Comparison of ENCODE assay signal across 8 cellular contexts in the genomic region with DNA sequence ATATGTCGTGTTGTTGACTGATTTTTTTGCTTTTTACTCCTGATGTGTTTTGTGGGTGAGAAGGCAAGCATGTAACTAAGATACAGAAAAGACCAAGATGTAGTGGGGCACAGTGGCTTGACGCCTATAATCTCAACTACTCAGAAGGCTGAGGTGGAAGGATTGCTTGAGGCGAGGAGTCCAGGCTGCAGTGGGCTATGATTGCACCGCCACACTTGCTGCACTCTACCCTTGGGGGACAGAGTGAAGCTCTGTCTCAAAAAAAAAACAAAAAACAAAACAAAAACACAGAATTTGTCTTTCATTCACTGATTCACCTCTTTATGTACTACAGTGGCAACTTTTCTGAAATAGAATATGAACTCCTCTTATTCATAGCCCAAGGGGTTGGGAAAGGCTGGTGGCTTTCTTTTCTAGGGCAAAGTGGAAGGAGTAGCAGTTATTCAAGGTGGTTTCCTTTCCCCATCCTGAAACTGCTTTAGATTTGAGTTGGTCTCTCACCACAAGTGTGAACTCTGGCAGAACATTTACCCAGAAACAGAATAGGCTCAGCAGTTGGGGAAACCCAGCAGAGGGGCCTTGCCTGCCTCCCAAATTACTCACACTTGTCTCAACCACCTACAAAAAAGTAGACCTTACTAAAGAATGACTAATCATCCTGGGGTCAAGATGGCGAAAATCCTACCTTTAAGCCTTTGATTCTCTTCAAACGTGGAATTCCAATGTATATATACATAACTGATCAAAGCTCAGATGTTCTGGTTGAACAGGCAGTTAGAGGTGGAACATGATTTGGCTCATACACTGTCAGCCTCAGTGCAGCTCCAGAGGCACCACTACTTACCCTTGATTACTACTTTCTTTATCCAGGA. TPM values are rescaled to one million over a fixed set of nuclear protein-coding genes. Genes with fewer than 3 reads are reported as not detected.
DNase-seq lines count a peak whose midpoint lies in the region; ATAC-seq and TF ChIP-seq lines count a peak whose summit lies in the region.

No MANE protein-coding gene starts in this region.

- TF ChIP-seq CTCF in prostate gland (IDR thresholded peaks at IDR 0.05): no peak
- TF ChIP-seq CTCF in transverse colon (IDR thresholded peaks at IDR 0.05): no peak

- peaks cover 55 to 96% of the 10 kb centered on the region in 2 donors for H3K4me1 Mint-ChIP-seq in immature natural killer cell

- WGBS in prostate gland: 94% methylated on average over 6 of the region's 6 CpGs
- WGBS in transverse colon (ENCODE audit: low coverage in 1 of 2), 2 donors: 78 to 98% methylated on average over 4 to 6 of the region's 6 CpGs

- peaks cover 0 to 7% (median 0%) of the 10 kb centered on the region in 3 donors for H3K36me3 Mint-ChIP-seq in immature natural killer cell

- peaks cover 0 to 3% (median 1%) of the 10 kb centered on the region in 3 donors for H3K27me3 Mint-ChIP-seq in immature natural killer cell (ENCODE audit: low read depth in 3 of 3)

- H3K4me1 ChIP-seq in prostate gland (replicated peaks) (no peaks in the 10 kb centered on the region), transverse colon (peaks cover 9 to 61% (median 21%) of the 10 kb centered on the region in 4 donors)

- no peaks in the 10 kb centered on the region for H3K9me3 ChIP-seq in prostate gland
- no peaks in the 10 kb centered on the region for H3K9me3 ChIP-seq in transverse colon

- H3K27me3 ChIP-seq in prostate gland (replicated peaks; ENCODE audit: insufficient read depth) (no peaks in the 10 kb centered on the region), transverse colon (no peaks in the 10 kb centered on the region)

- DNase-seq in activated CD4-positive, CD25-positive, alpha-beta regulatory T cell treated with anti-CD3 and anti-CD28 coated beads, Interleukin-2, amount 50 U/mL, for 16 hours (ENCODE audit: low read depth, low spot score): peak; percentile 43
- DNase-seq in immature natural killer cell: peak; percentile 32 to 50 (median 46)
- no peak for DNase-seq in prostate gland (ENCODE audit: low spot score)
- no peak for DNase-seq in transverse colon
- no peak for DNase-seq in A172 (ENCODE audit: low spot score)
- DNase-seq in left cardiac atrium: no peak

- in situ Hi-C loops in transverse colon (cut with MboI; ENCODE audit: low pct_ligation_motif_present in 1 of 4, low pct_unique_long_range_greater_than_20kb in 1 of 4, low sequenced_read_pairs in 3 of 4): no loop called here

- H3K9me3 Mint-ChIP-seq in immature natural killer cell: no peaks in the 10 kb centered on the region

- TF ChIP-seq POLR2A in prostate gland (IDR thresholded peaks at IDR 0.05) (no peak), transverse colon (IDR thresholded peaks at IDR 0.05) (no peak)

- no peaks in the 10 kb centered on the region for H3K36me3 ChIP-seq in prostate gland
- peaks cover 0 to 8% (median 0%) of the 10 kb centered on the region in 4 donors for H3K36me3 ChIP-seq in transverse colon

- TF ChIP-seq EP300 in transverse colon (IDR thresholded peaks at IDR 0.05; ENCODE audit: low read depth): no peak

- H3K4me3 Mint-ChIP-seq in immature natural killer cell: peak overlapping the region; percentile 19 to 67 (median 36)

- ATAC-seq in GM18867 (IDR thresholded peaks at IDR 0.05; ENCODE audit: unreplicated experiment) (peak; percentile 80), HG02973 (IDR thresholded peaks at IDR 0.05; ENCODE audit: unreplicated experiment) (peak; percentile 74), left cardiac atrium (no peak)

- no peak overlapping the region for H3K4me3 ChIP-seq in prostate gland
- no peak overlapping the region for H3K4me3 ChIP-seq in transverse colon

- H3K27ac ChIP-seq in prostate gland (no peak overlapping the region), transverse colon (no peak overlapping the region)

- peak overlapping the region; percentile 77 to 84 (median 82) for H3K27ac Mint-ChIP-seq in immature natural killer cell

- intact Hi-C loops in prostate gland (cut with DNase I): no loop called here
- intact Hi-C loops in transverse colon (cut with DNase I; ENCODE audit: low total_unique reads): no loop called here
- intact Hi-C loops in left cardiac atrium (cut with DNase I): no loop called here

RNA-seq across cellular contexts. Expression of a gene that starts 6.5 kb away (rescaled TPM):
- polyA plus RNA-seq in immature natural killer cell: 10 to 100 TPM; 32.5 to 53.9 (median 44.7) TPM
- 10 to 100 TPM; 50.4 to 51.0 TPM for total RNA-seq in prostate gland
- 100 to 1,000 TPM in 1 of 4 donors, 10 to 100 TPM in 3; 35.0 to 107 (median 58.0) TPM for total RNA-seq in transverse colon
- 74.0 and 74.5 TPM in 2 replicates for total RNA-seq in A172 (2014; rRNA removed; shearing (Covaris generic))
- total RNA-seq in left cardiac atrium: 10 to 100 TPM; 33.6 to 33.7 TPM

Comparison
In these comparisons a context has a peak if more than half of its experiments do, and no peak if none do; other contexts are left out.
1. ATAC-seq: peak in GM18867 (single experiment) and HG02973 (single experiment); none in left cardiac atrium (0 of 2).
2. DNase-seq: peak in activated CD4-positive, CD25-positive, alpha-beta regulatory T cell treated with anti-CD3 and anti-CD28 coated beads, Interleukin-2, amount 50 U/mL, for 16 hours (single experiment) and immature natural killer cell (3 of 3); none in prostate gland (single experiment), transverse colon (single experiment), A172 (single experiment) and left cardiac atrium (single experiment).